In the genomic region with DNA sequence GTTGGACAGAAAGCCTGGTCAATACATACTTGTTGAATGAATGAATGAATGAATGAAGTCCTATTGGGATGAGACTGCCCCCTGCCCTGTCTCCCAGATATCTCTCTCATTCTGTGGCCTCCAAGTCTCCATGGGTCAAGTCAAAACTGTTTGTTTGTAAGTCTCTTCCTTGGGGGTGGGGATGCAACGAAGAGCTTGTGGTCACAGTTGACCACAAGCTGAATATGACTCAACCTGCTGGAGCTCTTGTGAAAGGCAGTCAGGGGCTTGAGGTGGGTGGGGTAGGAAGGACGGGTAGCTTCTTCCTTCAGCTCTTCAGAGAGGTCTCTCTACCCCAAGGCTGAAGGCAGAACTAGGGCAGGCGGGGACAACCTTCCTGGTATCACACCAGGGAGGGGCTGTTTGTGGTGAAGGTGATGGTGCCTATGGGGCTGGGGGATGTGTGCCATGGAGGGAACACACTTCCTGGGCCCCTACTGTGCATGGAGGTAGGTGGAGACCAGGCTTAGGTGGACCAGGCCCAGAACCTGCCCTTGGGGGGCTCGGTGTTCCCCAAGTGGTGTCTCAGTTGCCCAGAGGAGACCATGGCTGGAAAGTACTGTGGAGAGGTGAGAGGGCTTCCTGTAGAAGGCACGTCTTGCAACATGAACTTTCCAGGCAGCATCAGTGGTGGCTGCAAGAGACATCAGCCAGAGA, we compare ENCODE assay signal across 1 cellular context.
TF ChIP-seq lines count a peak whose summit lies in the region.

No MANE protein-coding gene starts in this region.

TF ChIP-seq in SK-N-SH treated with all-trans-retinoic acid at 6 μM for 48 hours, 23 proteins besides CTCF, POLR2A, EP300 and RAD21 (continued from another document):
- no peak for TF ChIP-seq ZNF565 (CRISPR knock-in tag; conservative IDR thresholded peaks at IDR 0.05; ENCODE audit: low read depth)
TF ChIP-seq in SK-N-SH treated with all-trans-retinoic acid at 6 μM for 48 hours: peak in this region for 0.
